8 cellular contexts compared by ENCODE assay signal in the genomic region with DNA sequence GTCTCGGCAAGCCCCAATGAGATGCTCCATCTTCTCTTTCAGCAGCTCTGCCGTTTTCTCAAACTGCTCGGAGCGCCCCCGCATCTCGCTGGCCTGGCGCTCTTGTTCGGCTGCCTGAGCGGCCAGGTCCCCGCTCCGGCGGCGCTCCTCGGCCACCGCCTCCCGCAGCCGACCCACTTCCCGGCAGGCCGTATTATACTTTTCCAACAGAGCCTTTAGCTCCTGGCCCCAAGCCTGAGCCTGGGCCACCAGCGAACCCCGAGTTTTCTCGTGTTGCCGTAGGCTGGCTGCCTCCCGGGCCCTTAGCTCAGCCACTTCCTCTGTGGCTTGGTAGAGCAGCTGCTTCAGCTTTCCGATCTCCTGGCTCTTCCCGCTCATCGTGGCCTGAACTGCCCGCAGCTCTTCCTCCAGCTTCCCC. TPM values are rescaled to one million over a fixed set of nuclear protein-coding genes. Genes with fewer than 3 reads are reported as not detected.
DNase-seq lines count a peak whose midpoint lies in the region; ATAC-seq and TF ChIP-seq lines count a peak whose summit lies in the region.

No MANE protein-coding gene starts in this region.

- intact Hi-C loops in CD4-positive, alpha-beta T cell (cut with DNase I, micrococcal nuclease) = no loop called here
- intact Hi-C loops in body of pancreas (cut with DNase I) = no loop called here

- ATAC-seq in CD4-positive, alpha-beta T cell (ENCODE audit: poor library complexity) = peak; percentile 76
- ATAC-seq in body of pancreas (peak; percentile 27), HG03095 (IDR thresholded peaks at IDR 0.05; ENCODE audit: unreplicated experiment) (no peak)

- CTCF ChIA-PET in CD4-positive, alpha-beta T cell (lab: Charles Lee) = interaction anchor here (1.1 to 5.2 kb wide), 2 partner anchors 14 to 26 kb away, joined by 3 to 26 read pairs; a partner anchor contains a TSS

- POLR2A ChIA-PET in CD4-positive, alpha-beta T cell (lab: Charles Lee) = interaction anchor here (0.6 to 3.6 kb wide), 12 partner anchors 13 to 168 kb away, joined by 3 to 39 read pairs (median 4); a partner anchor contains a TSS

- TF ChIP-seq CTCF in CD4-positive, alpha-beta T cell (IDR thresholded peaks at IDR 0.05) = no peak
- no peak for TF ChIP-seq CTCF in body of pancreas (IDR thresholded peaks at IDR 0.05)

- no peaks in the 10 kb centered on the region for H3K36me3 ChIP-seq in body of pancreas (replicated peaks in 1 of 2; ENCODE audit: insufficient read depth in 1 of 2, low read depth in 2 of 2)
- no peaks in the 10 kb centered on the region for H3K36me3 ChIP-seq in iPS-20b (ENCODE audit: insufficient read depth, low read depth, low read length)
- no peaks in the 10 kb centered on the region for H3K36me3 ChIP-seq in skeletal muscle satellite cell (ENCODE audit: insufficient read depth, low read length)

- H3K4me1 ChIP-seq in body of pancreas = no peaks in the 10 kb centered on the region
- no peaks in the 10 kb centered on the region; the same call in 1 of the 2 replicates for H3K4me1 ChIP-seq in iPS-20b (ENCODE audit: insufficient read depth, low read length)
- peaks cover 19% of the 10 kb centered on the region for H3K4me1 ChIP-seq in skeletal muscle satellite cell (ENCODE audit: control insufficient read depth, insufficient read depth, low read length)

- peak in 9 of 10 experiments; percentile 12 to 50 (median 28) for DNase-seq in CD4-positive, alpha-beta T cell
- DNase-seq in SKM-1 (lab: John Stamatoyannopoulos, UW; ENCODE audit: unreplicated experiment) (peak; percentile 87), body of pancreas (peak in 1 of 4 donors; percentile 34), DMS53 (lab: John Stamatoyannopoulos, UW) (no peak), 8988T (no peak)

- H3K4me1 Mint-ChIP-seq in CD4-positive, alpha-beta T cell (ENCODE audit: low read depth) = peaks cover 18% of the 10 kb centered on the region

- H3K27ac Mint-ChIP-seq in CD4-positive, alpha-beta T cell = peak overlapping the region; percentile 50

- WGBS in body of pancreas, 2 donors = 34 to 61% methylated on average over 28 of the region's 28 CpGs

- no peak overlapping the region for H3K27ac ChIP-seq in CD4-positive, alpha-beta T cell (ENCODE audit: low read depth, low read length)
- H3K27ac ChIP-seq in body of pancreas (peak overlapping the region in 2 of 4 donors; percentile 24 to 47), iPS-20b (ENCODE audit: low read length) (no peak overlapping the region)

- H3K4me3 ChIP-seq in body of pancreas (no peak overlapping the region), iPS-20b (ENCODE audit: low read length) (peak overlapping the region; percentile 66), skeletal muscle satellite cell (ENCODE audit: low read length) (peak overlapping the region; percentile 63)

- H3K27me3 ChIP-seq in CD4-positive, alpha-beta T cell (ENCODE audit: control insufficient read depth, insufficient read depth, low read length) = no peaks in the 10 kb centered on the region
- H3K27me3 ChIP-seq in body of pancreas (no peaks in the 10 kb centered on the region), iPS-20b (ENCODE audit: insufficient read depth, low read length) (peaks cover 36% of the 10 kb centered on the region), skeletal muscle satellite cell (ENCODE audit: control insufficient read depth, insufficient read depth, low read length) (no peaks in the 10 kb centered on the region)

- peak overlapping the region; percentile 83 for H3K4me3 Mint-ChIP-seq in CD4-positive, alpha-beta T cell

- H3K9ac ChIP-seq in iPS-20b (ENCODE audit: low read depth, low read length) (peak overlapping the region; percentile 55), skeletal muscle satellite cell (ENCODE audit: low read depth, low read length) (peak overlapping the region; percentile 83)

- peak overlapping the region; percentile 86 for H3K4me2 ChIP-seq in skeletal muscle satellite cell (ENCODE audit: low read length)

- no peaks in the 10 kb centered on the region for H3K27me3 Mint-ChIP-seq in CD4-positive, alpha-beta T cell

- no peaks in the 10 kb centered on the region for H3K9me3 ChIP-seq in CD4-positive, alpha-beta T cell (ENCODE audit: control insufficient read depth, low read length)
- H3K9me3 ChIP-seq in body of pancreas (no peaks in the 10 kb centered on the region), iPS-20b (ENCODE audit: insufficient read depth, low read depth, low read length) (no peaks in the 10 kb centered on the region), skeletal muscle satellite cell (replicated peaks; ENCODE audit: low read length) (no peaks in the 10 kb centered on the region)

- no peak for TF ChIP-seq POLR2A in body of pancreas (IDR thresholded peaks at IDR 0.05)

- H3K36me3 Mint-ChIP-seq in CD4-positive, alpha-beta T cell (ENCODE audit: low read depth) = no peaks in the 10 kb centered on the region

- H3K9me3 Mint-ChIP-seq in CD4-positive, alpha-beta T cell = no peaks in the 10 kb centered on the region

RNA-seq across cellular contexts. Expression of a gene that starts 13.1 kb away (rescaled TPM):
- total RNA-seq in CD4-positive, alpha-beta T cell = 10 to 100 TPM; 18.7 to 19.7 TPM
- total RNA-seq in body of pancreas = 10 to 100 TPM; 14.2 to 17.6 TPM
- 16.5 and 25.3 TPM in 2 replicates for total RNA-seq in skeletal muscle satellite cell (2012; rRNA removed)

RNA-seq across cellular contexts. Expression of a gene that starts 13.7 kb away (rescaled TPM):
- under 1 TPM in 1 of 2 experiments, not detected in 1; 0.11 TPM for total RNA-seq in CD4-positive, alpha-beta T cell
- 1 to 10 TPM in 1 of 2 donors, under 1 TPM in 1; 0.26 to 1.3 TPM for total RNA-seq in body of pancreas
- 3.0 and 3.1 TPM in 2 replicates for total RNA-seq in skeletal muscle satellite cell (2012; rRNA removed)

RNA-seq across cellular contexts. Expression of a gene that starts 26.6 kb away (rescaled TPM):
- total RNA-seq in CD4-positive, alpha-beta T cell = 1 to 10 TPM; 1.6 to 2.8 TPM
- 1 to 10 TPM in 1 of 2 donors, not detected in 1; 1.6 TPM for total RNA-seq in body of pancreas
- total RNA-seq in skeletal muscle satellite cell (2012; rRNA removed) = 1.1 and 2.3 TPM in 2 replicates

RNA-seq across cellular contexts. Expression of a gene that starts 37.8 kb away (rescaled TPM):
- 1 to 10 TPM in 1 of 2 experiments, under 1 TPM in 1; 0.77 to 1.0 TPM for total RNA-seq in CD4-positive, alpha-beta T cell
- 1 to 10 TPM; 4.0 to 5.7 TPM for total RNA-seq in body of pancreas
- total RNA-seq in skeletal muscle satellite cell (2012; rRNA removed) = 35.2 and 40.8 TPM in 2 replicates

RNA-seq across cellular contexts. Expression of a gene that starts 46.5 kb away (rescaled TPM):
- total RNA-seq in CD4-positive, alpha-beta T cell = 10 to 100 TPM; 11.6 to 13.2 TPM
- total RNA-seq in body of pancreas = 10 to 100 TPM; 10.5 to 11.4 TPM
- 18.8 and 24.0 TPM in 2 replicates for total RNA-seq in skeletal muscle satellite cell (2012; rRNA removed)

Comparison
In these comparisons a context has a peak if more than half of its experiments do, and no peak if none do; other contexts are left out.
1. DNase-seq: peak in CD4-positive, alpha-beta T cell (9 of 10) and SKM-1 (single experiment); none in DMS53 (single experiment) and 8988T (single experiment).
2. H3K4me3 ChIP-seq: peak in iPS-20b (single experiment) and skeletal muscle satellite cell (single experiment); none in body of pancreas (0 of 2).